8 cellular contexts compared by ENCODE assay signal in the genomic region with DNA sequence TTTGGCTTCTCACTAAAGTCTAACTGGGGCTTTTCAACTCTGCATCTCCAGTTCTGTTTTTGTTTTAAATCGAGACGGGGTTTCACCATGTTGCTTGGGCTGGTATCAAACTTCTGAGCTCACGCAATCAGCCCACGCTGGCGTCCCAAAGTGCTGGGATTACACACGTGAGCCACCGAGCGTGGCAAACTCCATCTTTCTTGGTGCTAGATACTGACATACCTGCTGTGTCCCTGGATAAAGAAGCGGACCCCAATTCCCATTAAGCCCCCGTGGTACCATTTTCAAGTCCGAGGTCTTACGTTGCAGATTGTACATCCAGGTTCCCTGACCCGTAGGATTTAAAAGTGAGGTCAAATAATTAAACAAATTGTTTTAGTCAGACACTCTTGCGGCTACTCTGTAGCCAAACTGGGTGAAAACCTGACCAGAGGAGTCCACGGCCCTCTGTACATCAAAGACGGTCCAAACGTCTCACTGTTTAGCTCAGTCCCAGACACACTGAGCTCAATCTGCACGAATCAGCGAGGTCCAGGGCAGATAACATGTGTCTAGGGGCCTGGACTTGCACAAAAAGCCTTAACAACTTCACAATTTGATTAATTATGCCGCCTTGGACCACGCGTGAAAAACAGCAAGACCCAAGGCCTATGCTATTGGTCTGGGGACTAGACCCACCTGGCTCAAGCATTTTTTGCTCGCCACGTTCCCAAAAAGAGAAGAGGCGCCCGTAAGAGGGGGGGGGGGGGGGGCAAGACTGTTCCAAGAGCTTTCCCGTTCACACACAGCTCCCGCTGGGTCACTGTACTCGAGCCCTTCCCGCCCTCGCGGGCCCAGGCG. TPM values are rescaled to one million over a fixed set of nuclear protein-coding genes. Genes with fewer than 3 reads are reported as not detected.
DNase-seq lines count a peak whose midpoint lies in the region; ATAC-seq, FAIRE-seq and TF ChIP-seq lines count a peak whose summit lies in the region.

No MANE protein-coding gene starts in this region.

- DNase-seq in AG04449 (ENCODE audit: low read depth, low spot score) (no peak), GM19239 (ENCODE audit: insufficient read length, low spot score) (no peak), RKO (ENCODE audit: low spot score) (peak; percentile 45), dermis blood vessel endothelial cell (peak; percentile 53), medulla oblongata (ENCODE audit: extremely low spot score) (peak; percentile 52), superior temporal gyrus (ENCODE audit: extremely low spot score) (peak; percentile 62), NCI-H1048 (lab: John Stamatoyannopoulos, UW) (no peak)

- CTCF ChIA-PET in AG04449 (lab: Yijun Ruan, JAX): no interaction called here

- peak overlapping the region; percentile 99 for H3K4me3 ChIP-seq in AG04449 (ENCODE audit: low read depth, low read length)

- peak; percentile 74 for FAIRE-seq in GM19239 (lab: Jason Lieb, UNC)

- no peak for TF ChIP-seq CTCF in AG04449 (IDR thresholded peaks at IDR 0.05; ENCODE audit: insufficient read depth, low read length, missing control alignments)

- ATAC-seq in HG02852 (IDR thresholded peaks at IDR 0.05; ENCODE audit: unreplicated experiment): no peak

- POLR2A ChIA-PET in AG04449 (lab: Yijun Ruan, JAX): interaction anchor here (0.6 to 3.3 kb wide), 34 partner anchors 8 to 1519 kb away, joined by 3 to 36 read pairs (median 4); a partner anchor contains a TSS

RNA-seq across cellular contexts. Expression of a gene that starts 0.7 kb away (rescaled TPM):
- 134 and 149 TPM in 2 replicates for total RNA-seq in dermis blood vessel endothelial cell

RNA-seq across cellular contexts. Expression of a gene that starts 22.9 kb away (rescaled TPM):
- total RNA-seq in dermis blood vessel endothelial cell: 21.3 and 28.5 TPM in 2 replicates

RNA-seq across cellular contexts. Expression of a gene that starts 52.1 kb away (rescaled TPM):
- total RNA-seq in dermis blood vessel endothelial cell: 34.5 and 37.8 TPM in 2 replicates

Comparison
In these comparisons a context has a peak if more than half of its experiments do, and no peak if none do; other contexts are left out.
1. DNase-seq: peak in RKO (single experiment), dermis blood vessel endothelial cell (single experiment), medulla oblongata (single experiment) and superior temporal gyrus (single experiment); none in AG04449 (single experiment), GM19239 (single experiment) and NCI-H1048 (single experiment).